In the genomic region with DNA sequence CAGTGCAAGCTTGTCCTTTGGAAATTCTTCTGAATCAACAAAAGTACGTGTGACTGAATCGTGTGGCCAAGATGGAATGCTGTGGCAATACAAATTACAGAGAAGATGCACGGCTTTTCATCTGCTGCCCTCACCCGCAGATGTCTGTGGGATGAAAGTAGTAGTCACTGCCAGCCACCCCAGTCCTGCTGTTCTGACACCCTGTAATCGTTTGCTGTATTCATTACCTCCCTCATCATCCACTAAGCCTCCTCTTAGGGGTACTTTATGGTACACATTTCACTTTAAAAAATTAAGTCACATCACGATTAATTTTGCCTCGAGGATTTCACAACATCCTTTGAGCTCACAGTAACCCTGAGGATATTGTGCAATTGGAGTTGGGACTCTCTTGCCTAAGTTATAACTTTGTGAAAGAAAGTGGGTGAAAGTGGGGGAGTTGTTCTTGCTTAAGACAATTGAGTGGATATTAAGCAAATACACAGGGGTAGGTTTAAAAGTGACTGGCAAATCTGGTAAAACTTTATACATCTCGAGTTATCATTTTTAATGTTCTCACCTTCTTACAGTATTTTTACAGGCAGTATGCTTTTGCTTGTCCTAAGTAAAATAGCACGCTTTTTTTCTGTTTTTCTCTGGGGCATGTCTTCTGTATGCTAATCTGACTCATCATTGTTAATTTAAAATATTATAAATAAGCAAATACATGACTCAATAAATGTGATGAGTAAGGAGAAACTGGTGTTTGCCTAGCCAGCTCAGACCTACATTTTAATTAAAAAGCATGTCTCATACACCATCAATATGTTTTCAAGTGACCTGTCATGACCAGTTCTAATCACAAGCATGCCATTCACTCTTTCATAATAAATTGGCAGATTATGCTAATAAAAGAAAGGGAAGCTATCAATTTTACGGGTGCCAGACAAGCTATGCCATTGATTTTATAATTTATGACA, we compare ENCODE assay signal across 8 cellular contexts.
DNase-seq lines count a peak whose midpoint lies in the region; TF ChIP-seq lines count a peak whose summit lies in the region.

No MANE protein-coding gene starts in this region.

- H3K4me1 Mint-ChIP-seq in CD14-positive monocyte = peaks cover 59% of the 10 kb centered on the region
- H3K4me1 Mint-ChIP-seq in osteocyte (ENCODE audit: unreplicated experiment) = peaks cover 36% of the 10 kb centered on the region

- no peaks in the 10 kb centered on the region for H3K79me2 ChIP-seq in PC-9 (ENCODE audit: low read depth)

- DNase-seq in CD14-positive monocyte (ENCODE audit: low spot score) = peak; percentile 62
- DNase-seq in PC-9 = peak; percentile 33 to 92
- no peak for DNase-seq in esophagus squamous epithelium (lab: John Stamatoyannopoulos, UW)
- DNase-seq in osteocyte (ENCODE audit: extremely low spot score, unreplicated experiment) = no peak
- DNase-seq in stimulated activated CD4-positive, alpha-beta T cell treated with anti-CD3 and anti-CD28 coated beads, Interleukin-2, amount 100 ng/mL, for 48 hours = no peak
- DNase-seq in stimulated activated CD4-positive, alpha-beta T cell treated with anti-CD3 and anti-CD28 coated beads, Interleukin-2, amount 100 ng/mL, for 24 hours = no peak
- no peak for DNase-seq in NCI-H2171 treated with DMSO at 0.1 percent for 48 hours (lab: John Stamatoyannopoulos, UW)
- no peak for DNase-seq in NCI-H2029 (lab: John Stamatoyannopoulos, UW)

- no peaks in the 10 kb centered on the region for H3K27me3 Mint-ChIP-seq in CD14-positive monocyte (ENCODE audit: low read depth in 3 of 3)
- no peaks in the 10 kb centered on the region for H3K27me3 Mint-ChIP-seq in osteocyte (ENCODE audit: unreplicated experiment)

- H3K36me3 ChIP-seq in PC-9 (ENCODE audit: low read depth) (peaks cover 6% of the 10 kb centered on the region; the same call in 1 of the 2 replicates), esophagus squamous epithelium (no peaks in the 10 kb centered on the region)

- H3K27me3 ChIP-seq in PC-9 (ENCODE audit: insufficient read depth, low read depth) (no peaks in the 10 kb centered on the region), esophagus squamous epithelium (no peaks in the 10 kb centered on the region)

- intact Hi-C loops in CD14-positive monocyte (cut with micrococcal nuclease) (loop anchor here (5.0 kb wide), 2 partner anchors 189 to 674 kb away; no protein-coding TSS in a partner anchor), PC-9 (cut with micrococcal nuclease; ENCODE audit: unreplicated experiment) (loop anchor here (5.0 kb wide), 4 partner anchors 219 to 719 kb away; partner anchors contain the start of gene RHBDD1), esophagus squamous epithelium (cut with DNase I) (no loop called here)

- peak overlapping the region; percentile 53 for H2AFZ ChIP-seq in PC-9

- TF ChIP-seq CTCF in CD14-positive monocyte (IDR thresholded peaks at IDR 0.05) (no peak), PC-9 (conservative IDR thresholded peaks at IDR 0.05) (no peak), esophagus squamous epithelium (IDR thresholded peaks at IDR 0.05) (no peak), osteocyte (IDR thresholded peaks at IDR 0.05) (no peak)

- no peaks in the 10 kb centered on the region for H3K9me2 ChIP-seq in PC-9 (ENCODE audit: insufficient read depth)

- H3K4me3 ChIP-seq in PC-9 = peak overlapping the region; percentile 27; the same call in 1 of the 2 replicates
- H3K4me3 ChIP-seq in esophagus squamous epithelium = peak overlapping the region in 2 of 4 donors; percentile 7 to 51

- H3K27ac Mint-ChIP-seq in CD14-positive monocyte (peak overlapping the region; percentile 97 to 100 (median 99)), osteocyte (ENCODE audit: unreplicated experiment) (peak overlapping the region; percentile 67)

- WGBS in esophagus squamous epithelium, 2 donors = 14 to 22% methylated on average over 10 of the region's 10 CpGs

- H3K4me1 ChIP-seq in PC-9 (replicated peaks; ENCODE audit: insufficient read depth) (peaks cover 64% of the 10 kb centered on the region), esophagus squamous epithelium (peaks cover 0 to 59% (median 29%) of the 10 kb centered on the region in 3 donors)

- peaks cover 63% of the 10 kb centered on the region for H3F3A ChIP-seq in PC-9 (ENCODE audit: insufficient read depth, low read depth)

- TF ChIP-seq POLR2A in esophagus squamous epithelium (IDR thresholded peaks at IDR 0.05) = no peak

- H3K9me3 ChIP-seq in PC-9 (ENCODE audit: insufficient read depth, low read depth) (peaks cover 16% of the 10 kb centered on the region), esophagus squamous epithelium (no peaks in the 10 kb centered on the region)

- H3K36me3 Mint-ChIP-seq in CD14-positive monocyte (peaks cover 0 to 9% of the 10 kb centered on the region in 2 donors), osteocyte (ENCODE audit: unreplicated experiment) (no peaks in the 10 kb centered on the region)

- peak overlapping the region; percentile 93 for H3K27ac ChIP-seq in PC-9
- H3K27ac ChIP-seq in esophagus squamous epithelium = peak overlapping the region; percentile 58 to 84 (median 68)

- POLR2A ChIA-PET in PC-9 (lab: Charles Lee; ENCODE audit: unreplicated experiment) = interaction anchor here (0.5 to 0.7 kb wide), 3 partner anchors 18 to 1831 kb away, joined by 3 to 9 read pairs (median 4); no protein-coding TSS in a partner anchor

- CTCF ChIA-PET in PC-9 (lab: Charles Lee) = no interaction called here

- BruUV-seq in PC-9 (replicated peaks; lab: Mats Ljungman, UMichigan) = no TSS peak

- H4K20me1 ChIP-seq in PC-9 (ENCODE audit: insufficient read depth) = no peaks in the 10 kb centered on the region

- peak overlapping the region; percentile 87 for H3K4me2 ChIP-seq in PC-9

- H3K9me3 Mint-ChIP-seq in CD14-positive monocyte (peaks cover 0 to 5% (median 4%) of the 10 kb centered on the region in 7 donors), osteocyte (ENCODE audit: unreplicated experiment) (no peaks in the 10 kb centered on the region)

- H3K4me3 Mint-ChIP-seq in CD14-positive monocyte (peak overlapping the region; percentile 70 to 93), osteocyte (ENCODE audit: unreplicated experiment) (peak overlapping the region; percentile 8)

Comparison
In these comparisons a context has a peak if more than half of its experiments do, and no peak if none do; other contexts are left out.
1. DNase-seq: peak in CD14-positive monocyte (single experiment) and PC-9 (2 of 2); none in esophagus squamous epithelium (single experiment), osteocyte (single experiment), stimulated activated CD4-positive, alpha-beta T cell treated with anti-CD3 and anti-CD28 coated beads, Interleukin-2, amount 100 ng/mL, for 48 hours (0 of 2), stimulated activated CD4-positive, alpha-beta T cell treated with anti-CD3 and anti-CD28 coated beads, Interleukin-2, amount 100 ng/mL, for 24 hours (0 of 2), NCI-H2171 treated with DMSO at 0.1 percent for 48 hours (single experiment) and NCI-H2029 (single experiment).